In genomic region chr22:41469218-41469851, GRCh38 we compare ENCODE assay signal across 8 cellular contexts. TPM values are rescaled to one million over a fixed set of nuclear protein-coding genes. Genes with fewer than 3 reads are reported as not detected.
DNase-seq lines count a peak whose midpoint lies in the region; ATAC-seq and TF ChIP-seq lines count a peak whose summit lies in the region.

No MANE protein-coding gene starts in this region.

- H3K23ac ChIP-seq in trophoblast cell (ENCODE audit: low read length): no peak overlapping the region

- H3K4me1 ChIP-seq in foreskin keratinocyte (peaks cover 4% of the 10 kb centered on the region), trophoblast cell (ENCODE audit: control insufficient read depth in 1 of 2, insufficient read depth in 2 of 2, low read length in 2 of 2) (peaks cover 4 to 10% of the 10 kb centered on the region in 2 experiments)

- peaks cover 10% of the 10 kb centered on the region for H3K79me2 ChIP-seq in trophoblast cell (ENCODE audit: control insufficient read depth, insufficient read depth, low read length, poor library complexity)

- H2BK12ac ChIP-seq in trophoblast cell (ENCODE audit: low read length): no peak overlapping the region

- no peaks in the 10 kb centered on the region for H3K27me3 Mint-ChIP-seq in activated CD4-positive, alpha-beta T cell treated with anti-CD3 and anti-CD28 coated beads, Interleukin-2, amount 10 ng/mL, durations not matched to agents 24 days and 14 days

- peaks cover 36% of the 10 kb centered on the region for H3K36me3 Mint-ChIP-seq in activated CD4-positive, alpha-beta T cell treated with anti-CD3 and anti-CD28 coated beads, Interleukin-2, amount 10 ng/mL, durations not matched to agents 24 days and 14 days (ENCODE audit: low read depth)

- H4K8ac ChIP-seq in trophoblast cell (ENCODE audit: low read depth, low read length): peak overlapping the region; percentile 98

- peak overlapping the region; percentile 84 for H2BK5ac ChIP-seq in trophoblast cell (ENCODE audit: low read depth, low read length, poor library complexity)

- H3K4me3 ChIP-seq in WERI-Rb-1 (ENCODE audit: low read depth, low read length) (peak overlapping the region; percentile 54), trophoblast cell (ENCODE audit: low read depth, low read length) (peak overlapping the region; percentile 91)

- H3K18ac ChIP-seq in trophoblast cell (ENCODE audit: low read length): peak overlapping the region; percentile 84

- peaks cover 9% of the 10 kb centered on the region for H3K79me1 ChIP-seq in trophoblast cell (ENCODE audit: low read length)

- H3K27ac ChIP-seq in WERI-Rb-1: peak overlapping the region; percentile 98
- H3K27ac ChIP-seq in foreskin keratinocyte: peak overlapping the region; percentile 91
- H3K27ac ChIP-seq in trophoblast cell (ENCODE audit: low read depth, low read length): peak overlapping the region; percentile 48

- intact Hi-C loops in activated CD4-positive, alpha-beta T cell treated with anti-CD3 and anti-CD28 coated beads, Interleukin-2, amount 10 ng/mL, durations not matched to agents 24 days and 14 days (cut with micrococcal nuclease): loop anchor here (1.0 to 2.0 kb wide), 2 partner anchors 75 to 88 kb away; partner anchors contain the start of genes POLR3H and TEF

- H3K4me2 ChIP-seq in trophoblast cell (ENCODE audit: low read length): peak overlapping the region; percentile 91

- ATAC-seq in HG03159 (IDR thresholded peaks at IDR 0.05; ENCODE audit: unreplicated experiment) (peak; percentile 14), foreskin keratinocyte (peak; percentile 15)

- peak overlapping the region; percentile 89 for H4K12ac ChIP-seq in trophoblast cell (ENCODE audit: low read depth, low read length)

- TF ChIP-seq CTCF in WERI-Rb-1 (IDR thresholded peaks at IDR 0.05; ENCODE audit: low read depth, low read length): no peak
- TF ChIP-seq CTCF in foreskin keratinocyte (conservative IDR thresholded peaks at IDR 0.05): no peak

- peak overlapping the region; percentile 93 for H4K91ac ChIP-seq in trophoblast cell (ENCODE audit: low read depth, low read length)

- H2BK120ac ChIP-seq in trophoblast cell (ENCODE audit: insufficient read depth, low read length, poor library complexity): peak overlapping the region; percentile 34

- H2AK5ac ChIP-seq in trophoblast cell (ENCODE audit: low read length): peak overlapping the region; percentile 85

- WGBS in trophoblast cell (ENCODE audit: extremely low coverage, insufficient coverage, insufficient read length): no CpG with 5 or more reads among the region's 30 CpGs

- peak overlapping the region; percentile 86 for H3K4me3 Mint-ChIP-seq in activated CD4-positive, alpha-beta T cell treated with anti-CD3 and anti-CD28 coated beads, Interleukin-2, amount 10 ng/mL, durations not matched to agents 24 days and 14 days

- peak overlapping the region; percentile 97 for H3K27ac Mint-ChIP-seq in activated CD4-positive, alpha-beta T cell treated with anti-CD3 and anti-CD28 coated beads, Interleukin-2, amount 10 ng/mL, durations not matched to agents 24 days and 14 days

- H2AFZ ChIP-seq in trophoblast cell (ENCODE audit: insufficient read depth, low read length, poor library complexity): peak overlapping the region; percentile 92

- H3K36me3 ChIP-seq in WERI-Rb-1 (peaks cover 51% of the 10 kb centered on the region), trophoblast cell (ENCODE audit: control insufficient read depth in 1 of 2, insufficient read depth in 2 of 2, low read length in 2 of 2) (peaks cover 16 to 26% of the 10 kb centered on the region in 2 experiments)

- H3K4me1 Mint-ChIP-seq in activated CD4-positive, alpha-beta T cell treated with anti-CD3 and anti-CD28 coated beads, Interleukin-2, amount 10 ng/mL, durations not matched to agents 24 days and 14 days: peaks cover 35% of the 10 kb centered on the region

- no peaks in the 10 kb centered on the region for H3K27me3 ChIP-seq in WERI-Rb-1 (ENCODE audit: insufficient read depth, low read depth, severe bottlenecking)
- no peaks in the 10 kb centered on the region for H3K27me3 ChIP-seq in foreskin keratinocyte
- H3K27me3 ChIP-seq in trophoblast cell (ENCODE audit: insufficient read depth, low read length): no peaks in the 10 kb centered on the region

- peak overlapping the region; percentile 91 for H3K14ac ChIP-seq in trophoblast cell (ENCODE audit: low read length)

- H3K4ac ChIP-seq in trophoblast cell (ENCODE audit: low read depth, low read length): peak overlapping the region; percentile 98

- H3K9me3 ChIP-seq in WERI-Rb-1 (ENCODE audit: severe bottlenecking) (no peaks in the 10 kb centered on the region), trophoblast cell (ENCODE audit: insufficient read depth, low read depth, low read length) (no peaks in the 10 kb centered on the region)

- H3K9ac ChIP-seq in trophoblast cell (ENCODE audit: low read length): peak overlapping the region; percentile 6

- DNase-seq in activated CD4-positive, alpha-beta T cell treated with anti-CD3 and anti-CD28 coated beads, Interleukin-2, amount 10 ng/mL, durations not matched to agents 24 days and 14 days: no peak
- DNase-seq in activated CD4-positive, alpha-beta T cell treated with anti-CD3 and anti-CD28 coated beads, Interleukin-2, amount 50 U/mL, for 1 hour: no peak
- peak; percentile 23 for DNase-seq in WERI-Rb-1
- DNase-seq in foreskin keratinocyte: no peak
- no peak for DNase-seq in trophoblast cell
- DNase-seq in NCI-H128 (lab: John Stamatoyannopoulos, UW; ENCODE audit: unreplicated experiment): no peak
- DNase-seq in COLO829 (ENCODE audit: low spot score): no peak

- H3K9me3 Mint-ChIP-seq in activated CD4-positive, alpha-beta T cell treated with anti-CD3 and anti-CD28 coated beads, Interleukin-2, amount 10 ng/mL, durations not matched to agents 24 days and 14 days: no peaks in the 10 kb centered on the region

RNA-seq across cellular contexts. Expression of gene ACO2, which starts 0.4 kb away (rescaled TPM):
- 103 and 104 TPM in 2 replicates for total RNA-seq in activated CD4-positive, alpha-beta T cell treated with anti-CD3 and anti-CD28 coated beads, Interleukin-2, amount 10 ng/mL, durations not matched to agents 24 days and 14 days
- 76.5 and 79.6 TPM in 2 replicates for total RNA-seq in foreskin keratinocyte
- polyA plus RNA-seq in foreskin keratinocyte: 68.4 and 74.2 TPM in 2 replicates
- polyA plus RNA-seq in trophoblast cell (2013): 63.0 and 64.1 TPM in 2 replicates

RNA-seq across cellular contexts. Expression of gene PHF5A, which starts 0.8 kb away (rescaled TPM):
- 90.3 and 98.3 TPM in 2 replicates for total RNA-seq in activated CD4-positive, alpha-beta T cell treated with anti-CD3 and anti-CD28 coated beads, Interleukin-2, amount 10 ng/mL, durations not matched to agents 24 days and 14 days
- total RNA-seq in foreskin keratinocyte: 80.0 and 82.6 TPM in 2 replicates
- polyA plus RNA-seq in foreskin keratinocyte: 88.2 and 98.2 TPM in 2 replicates
- polyA plus RNA-seq in trophoblast cell (2013): 46.3 and 48.1 TPM in 2 replicates

RNA-seq across cellular contexts. Expression of gene TOB2, which starts 22.7 kb away (rescaled TPM):
- 41.4 and 42.7 TPM in 2 replicates for total RNA-seq in activated CD4-positive, alpha-beta T cell treated with anti-CD3 and anti-CD28 coated beads, Interleukin-2, amount 10 ng/mL, durations not matched to agents 24 days and 14 days
- 22.0 and 22.3 TPM in 2 replicates for total RNA-seq in foreskin keratinocyte
- polyA plus RNA-seq in foreskin keratinocyte: 7.4 and 9.2 TPM in 2 replicates
- 30.8 and 31.2 TPM in 2 replicates for polyA plus RNA-seq in trophoblast cell (2013)

Comparison
In these comparisons a context has a peak if more than half of its experiments do, and no peak if none do; other contexts are left out.
1. H3K27ac ChIP-seq: peak in every context shown above with its lines; median percentile 98 in WERI-Rb-1; 91 in foreskin keratinocyte; 48 in trophoblast cell.